Comparison of ENCODE assay signal across 25 cellular contexts in the genomic region with DNA sequence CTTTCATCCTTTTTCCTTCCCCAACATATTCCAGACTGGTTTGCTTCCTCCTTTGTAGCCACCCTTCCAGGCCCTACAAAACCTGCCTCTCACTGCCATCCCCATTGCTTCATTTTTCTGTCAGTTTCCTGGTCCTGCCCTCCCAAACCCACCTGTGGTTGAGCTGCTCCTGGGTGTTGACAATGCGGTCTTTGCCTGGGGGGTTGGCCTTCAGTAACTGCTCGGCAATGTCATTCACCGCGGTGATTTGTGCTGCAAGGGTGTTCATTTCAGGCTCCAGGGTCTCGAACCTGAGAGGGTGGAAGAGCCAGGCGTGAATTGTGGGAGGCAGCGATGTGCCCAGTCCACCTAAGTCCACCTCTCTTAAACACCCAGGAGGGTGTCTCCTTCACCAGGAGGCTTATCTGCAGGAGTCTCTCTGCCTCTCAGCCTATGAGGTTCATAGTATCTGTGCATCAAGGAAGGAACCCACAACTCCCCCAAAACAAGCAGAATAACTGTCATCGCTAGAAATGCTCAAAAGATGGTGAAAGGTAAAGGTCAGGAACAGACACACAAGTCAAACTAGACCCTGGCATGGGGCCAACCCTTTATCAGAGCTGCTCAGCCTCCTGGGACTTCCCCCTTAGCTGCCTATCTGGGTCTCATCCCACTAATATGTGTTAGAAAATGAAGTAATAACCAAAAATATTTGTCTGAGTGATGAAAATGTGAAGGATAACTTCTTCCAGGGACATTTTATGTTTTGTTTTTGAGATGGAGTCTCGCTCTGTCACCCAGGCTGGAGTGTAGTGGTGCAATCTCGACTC. TPM values are rescaled to one million over a fixed set of nuclear protein-coding genes. Genes with fewer than 3 reads are reported as not detected.
A peak's percentile ranks its signal among the peaks of the same experiment; 100 is the strongest.
DNase-seq lines count a peak whose midpoint lies in the region; ATAC-seq, FAIRE-seq and TF ChIP-seq lines count a peak whose summit lies in the region.
"Had no signal": no experiment of that assay in that cellular context is flagged by ENCODE, and none has a peak within 500 bp of the region (broad histone marks: within the 10 kb centered on the region; RNA-seq: fewer than 3 reads in every experiment).

No MANE protein-coding gene starts in this region.

- H3K4me2 ChIP-seq in HepG2 (ENCODE audit: low read depth, low read length): no peak overlapping the region
- H3K4me2 ChIP-seq: BLaER1 had no signal

- H2AFZ ChIP-seq in HepG2 (ENCODE audit: low read length): no peak overlapping the region

- H3K79me2 ChIP-seq in HepG2 (ENCODE audit: insufficient read depth, low read length): no peaks in the 10 kb centered on the region

- CTCF ChIA-PET in HepG2 (lab: Yijun Ruan, JAX; ENCODE audit: low intra/inter-chr PET ratio, low total read pairs): no interaction called here
- CTCF ChIA-PET in CD8-positive, alpha-beta T cell (lab: Charles Lee): interaction anchor here (0.6 to 1.6 kb wide), 5 partner anchors 8 to 249 kb away, joined by 3 to 6 read pairs (median 4); no protein-coding TSS in a partner anchor

- H3K4me3 ChIP-seq in adrenal gland: no peak overlapping the region
- no peak overlapping the region for H3K4me3 ChIP-seq in HepG2 (replicated peaks in 1 of 3; ENCODE audit: insufficient read depth in 1 of 3, low read depth in 2 of 3, low read length in 3 of 3)
- H3K4me3 ChIP-seq in CD8-positive, alpha-beta T cell (ENCODE audit: low read depth, low read length): no peak overlapping the region
- H3K4me3 ChIP-seq: ascending aorta, BLaER1, psoas muscle, thoracic aorta had no signal

- no TSS peak for BruUV-seq in HepG2 (replicated peaks; lab: Mats Ljungman, UMichigan)

- ATAC-seq in HepG2: peak; percentile 64
- no peak for ATAC-seq in CD8-positive, alpha-beta T cell
- ATAC-seq: psoas muscle, T-cell had no signal

- no peak overlapping the region for H3K27ac Mint-ChIP-seq in CD8-positive, alpha-beta T cell

- H4K20me1 ChIP-seq in HepG2 (ENCODE audit: insufficient read depth, low read length): no peaks in the 10 kb centered on the region

- DNase-seq in NCI-H2029 treated with DMSO at 0.1 percent for 48 hours (lab: John Stamatoyannopoulos, UW) (peak; percentile 25), NCI-H2029 (lab: John Stamatoyannopoulos, UW) (no peak), adrenal gland (peak in 6 of 7 donors; percentile 60 to 76 (median 74)), HepG2 (ENCODE audit: low spot score) (peak; percentile 66), superior temporal gyrus (ENCODE audit: extremely low spot score) (no peak), DMS79 (lab: John Stamatoyannopoulos, UW) (no peak)
- DNase-seq in CD8-positive, alpha-beta T cell: no peak
- DNase-seq: activated gamma-delta T cell, left cardiac atrium, midbrain, MM.1S, NCI-H1930, NCI-H524, psoas muscle, Right ventricle myocardium superior had no signal

- H3K4me3 Mint-ChIP-seq in CD8-positive, alpha-beta T cell: no peak overlapping the region
- H3K4me3 Mint-ChIP-seq: T-cell had no signal

- H3K36me3 Mint-ChIP-seq in CD8-positive, alpha-beta T cell: no peaks in the 10 kb centered on the region
- H3K36me3 Mint-ChIP-seq: T-cell had no signal

- no peak for TF ChIP-seq EP300 in HepG2 (IDR thresholded peaks at IDR 0.05; ENCODE audit: low read depth in 2 of 2, low read length in 2 of 2)
- TF ChIP-seq EP300 in HepG2 (CRISPR knock-in tag; IDR thresholded peaks at IDR 0.05; ENCODE audit: borderline replicate concordance): no peak

- H3K9me3 Mint-ChIP-seq in CD8-positive, alpha-beta T cell: no peaks in the 10 kb centered on the region
- H3K9me3 Mint-ChIP-seq: T-cell had no signal

- H3K27me3 ChIP-seq in adrenal gland (no peaks in the 10 kb centered on the region), HepG2 (ENCODE audit: control insufficient read depth in 1 of 2, insufficient read depth in 2 of 2, low read length in 2 of 2) (no peaks in the 10 kb centered on the region; a peak in 1 of 5 replicates)
- H3K27me3 ChIP-seq in CD8-positive, alpha-beta T cell (ENCODE audit: insufficient read depth, low read length): no peaks in the 10 kb centered on the region
- H3K27me3 ChIP-seq: ascending aorta, BLaER1 had no signal

- TF ChIP-seq CTCF in adrenal gland (IDR thresholded peaks at IDR 0.05) (no peak), HepG2 (CRISPR knock-in tag; IDR thresholded peaks at IDR 0.05) (no peak)
- no peak for TF ChIP-seq CTCF in CD8-positive, alpha-beta T cell (IDR thresholded peaks at IDR 0.05)

- POLR2A ChIA-PET in HepG2 (lab: Yijun Ruan, JAX): no interaction called here
- POLR2A ChIA-PET in CD8-positive, alpha-beta T cell (lab: Charles Lee): no interaction called here

- H3K9me3 ChIP-seq in KOPT-K1 (ENCODE audit: insufficient read depth, low read length, poor library complexity, severe bottlenecking) (no peaks in the 10 kb centered on the region), adrenal gland (replicated peaks in 1 of 3) (no peaks in the 10 kb centered on the region), HepG2 (ENCODE audit: low read length) (no peaks in the 10 kb centered on the region)
- H3K9me3 ChIP-seq in CD8-positive, alpha-beta T cell (ENCODE audit: low read length): no peaks in the 10 kb centered on the region
- H3K9me3 ChIP-seq: BLaER1, psoas muscle had no signal

- in situ Hi-C loops in HepG2 (cut with HindIII; ENCODE audit: extremely low pct_ligation_motif_present, low pct_unique_long_range_greater_than_20kb): no loop called here

- peak; percentile 76 for FAIRE-seq in HepG2 (lab: Jason Lieb, UNC)
- FAIRE-seq: A204.1, colon, endothelial cell of umbilical vein, frontal cortex, HTR-8/SVneo had no signal

- peaks cover 2% of the 10 kb centered on the region for H3K4me1 Mint-ChIP-seq in CD8-positive, alpha-beta T cell (ENCODE audit: low read depth)

- no peak for TF ChIP-seq RAD21 in HepG2 (CRISPR knock-in tag; IDR thresholded peaks at IDR 0.05)

- WGBS in adrenal gland, 4 donors: 84 to 90% (median 85%) methylated on average over 9 to 10 of the region's 10 CpGs
- 79% methylated on average over 8 of the region's 10 CpGs for WGBS in HepG2 (ENCODE audit: low lambda C conversion rate)

- peak overlapping the region; percentile 88 for H3K27ac ChIP-seq in KOPT-K1 (ENCODE audit: low read depth, low read length, poor library complexity, severe bottlenecking)
- H3K27ac ChIP-seq in adrenal gland: no peak overlapping the region
- no peak overlapping the region for H3K27ac ChIP-seq in HepG2 (ENCODE audit: extremely low read length, insufficient read depth, low read length)
- H3K27ac ChIP-seq in CD8-positive, alpha-beta T cell (ENCODE audit: low read depth, low read length): no peak overlapping the region
- H3K27ac ChIP-seq: ascending aorta, BLaER1, psoas muscle, thoracic aorta had no signal

- no peaks in the 10 kb centered on the region for H3K36me3 ChIP-seq in KOPT-K1 (ENCODE audit: insufficient read depth, low read length)
- H3K36me3 ChIP-seq in adrenal gland (replicated peaks in 1 of 2): peaks cover 0 to 25% of the 10 kb centered on the region in 2 donors
- H3K36me3 ChIP-seq in HepG2 (replicated peaks in 1 of 2; ENCODE audit: control insufficient read depth in 1 of 2, insufficient read depth in 2 of 2, low read length in 2 of 2): no peaks in the 10 kb centered on the region
- no peaks in the 10 kb centered on the region for H3K36me3 ChIP-seq in CD8-positive, alpha-beta T cell (ENCODE audit: insufficient read depth, low read length)
- H3K36me3 ChIP-seq: ascending aorta, thoracic aorta had no signal

- no peak overlapping the region for H3K9ac ChIP-seq in HepG2 (ENCODE audit: insufficient read depth, low read depth, low read length)
- H3K9ac ChIP-seq: BLaER1 had no signal

- H3K27me3 Mint-ChIP-seq in CD8-positive, alpha-beta T cell (ENCODE audit: low read depth): no peaks in the 10 kb centered on the region
- H3K27me3 Mint-ChIP-seq: T-cell had no signal

- TF ChIP-seq POLR2A in adrenal gland (IDR thresholded peaks at IDR 0.05) (no peak), HepG2 (IDR thresholded peaks at IDR 0.05; ENCODE audit: insufficient read depth in 1 of 2, low read depth in 2 of 2, low read length in 2 of 2) (no peak)

- intact Hi-C loops in adrenal gland (cut with DNase I) (no loop called here), HepG2 (cut with micrococcal nuclease; ENCODE audit: unreplicated experiment) (no loop called here)
- intact Hi-C loops in CD8-positive, alpha-beta T cell (cut with DNase I, micrococcal nuclease): no loop called here

- H3K4me1 ChIP-seq in adrenal gland (replicated peaks in 1 of 2): no peaks in the 10 kb centered on the region
- peaks cover 13% of the 10 kb centered on the region for H3K4me1 ChIP-seq in HepG2 (ENCODE audit: insufficient read depth, low read length)
- no peaks in the 10 kb centered on the region for H3K4me1 ChIP-seq in CD8-positive, alpha-beta T cell (ENCODE audit: insufficient read depth, low read length)
- H3K4me1 ChIP-seq: ascending aorta, BLaER1, psoas muscle had no signal

RNA-seq across cellular contexts. Expression of a gene that starts 23.9 kb away (rescaled TPM):
- 10 to 100 TPM in 7 of 8 donors, 1 to 10 TPM in 1; 9.9 to 30.7 (median 18.8) TPM for total RNA-seq in adrenal gland
- 10 to 100 TPM; 20.9 to 29.8 (median 23.3) TPM for polyA plus RNA-seq in adrenal gland
- 25.6 and 25.8 TPM in 2 replicates for total RNA-seq in HepG2 (2016; rRNA removed; fragmentation: Illumina TruSeq; extraction: Trizol)
- total RNA-seq in HepG2 (2016; cell fraction: cytosol; rRNA removed; fragmentation: Illumina TruSeq; extraction: Trizol; ENCODE audit: low read depth): 11.1 and 13.0 TPM in 2 replicates
- total RNA-seq in HepG2 (2016; cell fraction: insoluble cytoplasmic fraction; rRNA removed; fragmentation: Illumina TruSeq; extraction: Trizol): 24.9 and 27.1 TPM in 2 replicates
- total RNA-seq in HepG2 (2016; cell fraction: membrane; rRNA removed; fragmentation: Illumina TruSeq; extraction: Trizol): 16.5 and 17.7 TPM in 2 replicates
- total RNA-seq in HepG2 (2016; cell fraction: nucleus; rRNA removed; fragmentation: Illumina TruSeq; extraction: Trizol): 21.3 and 26.1 TPM in 2 replicates
- 32.4 and 33.5 TPM in 2 replicates for polyA plus RNA-seq in HepG2 (2011; rRNA removed)
- polyA plus RNA-seq in HepG2 (2011; cell fraction: cytosol; rRNA removed): 19.2 and 24.1 TPM in 2 replicates
- polyA plus RNA-seq in HepG2 (2011; cell fraction: nucleus; rRNA removed): 51.7 and 54.9 TPM in 2 replicates
- 18.3 and 24.4 TPM in 2 replicates for polyA plus RNA-seq in HepG2 (2012)
- polyA plus RNA-seq in HepG2 (2016; cell fraction: cytosol; fragmentation: Illumina TruSeq; extraction: Trizol; ENCODE audit: low read depth): 4.8 and 5.2 TPM in 2 replicates
- 28.7 and 29.9 TPM in 2 replicates for polyA plus RNA-seq in HepG2 (2016; cell fraction: insoluble cytoplasmic fraction; fragmentation: Illumina TruSeq; extraction: Trizol; ENCODE audit: low read depth)
- polyA plus RNA-seq in HepG2 (2016; cell fraction: membrane; fragmentation: Illumina TruSeq; extraction: Trizol; ENCODE audit: low read depth): 7.3 and 10.0 TPM in 2 replicates
- polyA plus RNA-seq in HepG2 (2016; cell fraction: nucleus; fragmentation: Illumina TruSeq; extraction: Trizol; ENCODE audit: insufficient read depth, low read depth): 43.3 and 48.3 TPM in 2 replicates
- 19.7 and 31.4 TPM in 2 replicates for polyA minus RNA-seq in HepG2 (2011; rRNA and poly(A)+ RNA removed; ENCODE audit: low replicate concordance)
- 7.9 and 9.7 TPM in 2 replicates for polyA minus RNA-seq in HepG2 (2011; cell fraction: cytosol; rRNA and poly(A)+ RNA removed)
- polyA minus RNA-seq in HepG2 (2011; cell fraction: nucleus; rRNA and poly(A)+ RNA removed): 39.4 and 40.9 TPM in 2 replicates
- total RNA-seq in CD8-positive, alpha-beta T cell: 1 to 10 TPM; 5.4 to 5.6 TPM

RNA-seq across cellular contexts. Expression of a gene that starts 27.4 kb away (rescaled TPM):
- 10 to 100 TPM; 54.0 to 81.8 (median 64.7) TPM for total RNA-seq in adrenal gland
- 10 to 100 TPM; 19.7 to 78.9 (median 28.5) TPM for polyA plus RNA-seq in adrenal gland
- total RNA-seq in HepG2 (2016; rRNA removed; fragmentation: Illumina TruSeq; extraction: Trizol): 1.2 and 4.0 TPM in 2 replicates
- total RNA-seq in HepG2 (2016; cell fraction: cytosol; rRNA removed; fragmentation: Illumina TruSeq; extraction: Trizol; ENCODE audit: low read depth): 0.51 and 1.1 TPM in 2 replicates
- total RNA-seq in HepG2 (2016; cell fraction: insoluble cytoplasmic fraction; rRNA removed; fragmentation: Illumina TruSeq; extraction: Trizol): 1.4 and 4.7 TPM in 2 replicates
- 0.34 and 0.53 TPM in 2 replicates for total RNA-seq in HepG2 (2016; cell fraction: membrane; rRNA removed; fragmentation: Illumina TruSeq; extraction: Trizol)
- 5.5 and 7.1 TPM in 2 replicates for total RNA-seq in HepG2 (2016; cell fraction: nucleus; rRNA removed; fragmentation: Illumina TruSeq; extraction: Trizol)
- polyA plus RNA-seq in HepG2 (2011; rRNA removed): 0.65 and 2.0 TPM in 2 replicates
- 0.69 and 0.91 TPM in 2 replicates for polyA plus RNA-seq in HepG2 (2011; cell fraction: cytosol; rRNA removed)
- 8.8 and 9.0 TPM in 2 replicates for polyA plus RNA-seq in HepG2 (2011; cell fraction: nucleus; rRNA removed)
- polyA plus RNA-seq in HepG2 (2012): 1.2 and 2.0 TPM in 2 replicates
- polyA plus RNA-seq in HepG2 (2016; cell fraction: cytosol; fragmentation: Illumina TruSeq; extraction: Trizol; ENCODE audit: low read depth): 0.15 and 0.21 TPM in 2 replicates
- 1.0 and 2.0 TPM in 2 replicates for polyA plus RNA-seq in HepG2 (2016; cell fraction: insoluble cytoplasmic fraction; fragmentation: Illumina TruSeq; extraction: Trizol; ENCODE audit: low read depth)
- 0.35 and 0.48 TPM in 2 replicates for polyA plus RNA-seq in HepG2 (2016; cell fraction: membrane; fragmentation: Illumina TruSeq; extraction: Trizol; ENCODE audit: low read depth)
- 8.1 and 13.3 TPM in 2 replicates for polyA plus RNA-seq in HepG2 (2016; cell fraction: nucleus; fragmentation: Illumina TruSeq; extraction: Trizol; ENCODE audit: insufficient read depth, low read depth)
- 2.5 and 62.0 TPM in 2 replicates for polyA minus RNA-seq in HepG2 (2011; rRNA and poly(A)+ RNA removed; ENCODE audit: low replicate concordance)
- 1.1 and 2.7 TPM in 2 replicates for polyA minus RNA-seq in HepG2 (2011; cell fraction: cytosol; rRNA and poly(A)+ RNA removed)
- 3.5 and 4.8 TPM in 2 replicates for polyA minus RNA-seq in HepG2 (2011; cell fraction: nucleus; rRNA and poly(A)+ RNA removed)
- not detected for total RNA-seq in CD8-positive, alpha-beta T cell

Comparison
In these comparisons a context has a peak if more than half of its experiments do, and no peak if none do; other contexts are left out.
1. DNase-seq: peak in NCI-H2029 treated with DMSO at 0.1 percent for 48 hours (single experiment), adrenal gland (6 of 7) and HepG2 (single experiment); none in NCI-H2029 (single experiment), superior temporal gyrus (single experiment), DMS79 (single experiment) and CD8-positive, alpha-beta T cell (0 of 7).
2. RNA of a gene that starts 27.4 kb away (total RNA-seq): 54.0 to 81.8 TPM in adrenal gland; 0.34 to 7.1 TPM in HepG2 and not detected in CD8-positive, alpha-beta T cell; every median in the first group is over 4 times any median in the second.